ENCODE assay signal across 20 cellular contexts in the genomic region with DNA sequence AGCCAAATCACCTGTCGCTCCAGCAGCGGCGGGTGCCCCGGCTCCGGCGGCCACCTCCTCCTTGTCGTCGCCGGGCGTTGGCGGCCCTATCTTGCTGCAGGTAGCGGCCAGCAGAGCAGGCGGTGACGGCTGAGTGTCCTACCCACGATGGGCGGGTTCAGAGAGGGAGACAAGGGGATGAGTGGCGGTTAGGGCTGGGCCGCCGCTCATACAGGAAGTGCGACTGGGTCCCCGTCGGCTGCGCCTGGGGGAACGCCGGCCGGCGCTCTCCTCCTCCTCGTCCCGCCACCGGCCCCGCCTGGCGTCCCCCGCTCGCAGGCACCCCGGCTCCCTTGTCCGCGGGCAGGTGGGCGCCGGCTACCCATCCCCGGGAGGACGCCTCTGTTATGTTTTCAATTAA.
A peak's percentile ranks its signal among the peaks of the same experiment; 100 is the strongest.
DNase-seq lines count a peak whose midpoint lies in the region; ATAC-seq and TF ChIP-seq lines count a peak whose summit lies in the region.
"Had no signal": no experiment of that assay in that cellular context is flagged by ENCODE, and none has a peak within 500 bp of the region (broad histone marks: within the 10 kb centered on the region; RNA-seq: fewer than 3 reads in every experiment).

No MANE protein-coding gene starts in this region.

- H4K20me1 ChIP-seq in H9 (ENCODE audit: control insufficient read depth, insufficient read depth, insufficient read length) = no peaks in the 10 kb centered on the region

- H2BK20ac ChIP-seq in H9 (ENCODE audit: low read depth, low read length, poor library complexity, severe bottlenecking) = no peak overlapping the region

- H3K14ac ChIP-seq in H9 (ENCODE audit: insufficient read depth, low read length) = no peak overlapping the region

- no peaks in the 10 kb centered on the region for H3K9me3 ChIP-seq in H9 (ENCODE audit: control insufficient read depth, low read depth, low read length)

- no peak overlapping the region for H3K27ac ChIP-seq in H9 (ENCODE audit: insufficient read length, low read depth, low read length)

- no peak overlapping the region for H2BK15ac ChIP-seq in H9 (ENCODE audit: low read depth, low read length)

- no peak overlapping the region for H2BK120ac ChIP-seq in H9 (ENCODE audit: low read depth, low read length, poor library complexity, severe bottlenecking)

- no peaks in the 10 kb centered on the region for H3K79me1 ChIP-seq in H9 (ENCODE audit: insufficient read depth, low read depth, low read length, poor library complexity, severe bottlenecking)

- no peaks in the 10 kb centered on the region for H3K79me2 ChIP-seq in H9 (ENCODE audit: insufficient read depth, low read length)

- no peak overlapping the region for H3K23ac ChIP-seq in H9 (ENCODE audit: insufficient read length, low read depth, low read length)

- H3K9ac ChIP-seq in H9 (ENCODE audit: extremely low read depth, insufficient read length, low read length) = no peak overlapping the region

- H4K91ac ChIP-seq in H9 (ENCODE audit: insufficient read length, low read depth, low read length) = no peak overlapping the region

- no peak overlapping the region for H4K8ac ChIP-seq in H9 (replicated peaks; ENCODE audit: insufficient read length, low read depth, low read length)

- no peak overlapping the region for H3K4me2 ChIP-seq in H9 (ENCODE audit: insufficient read depth, insufficient read length, low read length)

- H3K4me1 Mint-ChIP-seq in H9 (peaks cover 5 to 8% of the 10 kb centered on the region in 2 experiments), chondrocyte (ENCODE audit: low read depth) (no peaks in the 10 kb centered on the region)
- H3K4me1 Mint-ChIP-seq: CD14-positive monocyte, IgD-negative memory B cell had no signal

- ATAC-seq in HG03432 (IDR thresholded peaks at IDR 0.05; ENCODE audit: unreplicated experiment) = no peak

- no peaks in the 10 kb centered on the region for H3K23me2 ChIP-seq in H9 (ENCODE audit: insufficient read length, low read depth, low read length, poor library complexity, severe bottlenecking)

- no peak overlapping the region for H4K5ac ChIP-seq in H9 (ENCODE audit: insufficient read length, low read depth, low read length)

- H3K4ac ChIP-seq in H9 (ENCODE audit: low read depth, low read length) = no peak overlapping the region

- WGBS in H9 (ENCODE audit: extremely low coverage, insufficient read length, low lambda C conversion rate) = no CpG with 5 or more reads among the region's 41 CpGs

- H2BK12ac ChIP-seq in H9 (ENCODE audit: insufficient read length, low read depth, low read length) = no peak overlapping the region

- TF ChIP-seq CTCF in H9 (conservative IDR thresholded peaks at IDR 0.05) (no peak), chondrocyte (IDR thresholded peaks at IDR 0.05) (no peak)

- peak; percentile 66 for DNase-seq in ELF-1 (ENCODE audit: low read depth, low spot score)
- peak; percentile 76 for DNase-seq in H9
- DNase-seq in chondrocyte (ENCODE audit: low spot score) = peak; percentile 86
- DNase-seq in posterior vena cava (ENCODE audit: low spot score) = peak; percentile 75
- DNase-seq in HCEC 1CT = no peak
- DNase-seq in G401 (ENCODE audit: low spot score) = no peak
- DNase-seq: ACHN, AML-193, COR-L47, DMS153, GOT3, Kasumi-1, MM.1S, NCI-H1092 treated with DMSO at 0.1 percent for 48 hours, NCI-H187, NCI-H748 treated with DMSO at 0.1 percent for 48 hours, RPMI8226 had no signal

- intact Hi-C loops in posterior vena cava (cut with DNase I) = no loop called here

- H3K9me3 Mint-ChIP-seq in H9 = no peaks in the 10 kb centered on the region
- H3K9me3 Mint-ChIP-seq in chondrocyte (ENCODE audit: low read depth) = no peaks in the 10 kb centered on the region

- no peak overlapping the region for H3K27ac Mint-ChIP-seq in H9
- H3K27ac Mint-ChIP-seq in chondrocyte (ENCODE audit: unreplicated experiment) = no peak overlapping the region
- H3K27ac Mint-ChIP-seq: CD14-positive monocyte, IgD-negative memory B cell had no signal

- in situ Hi-C loops in G401 (cut with HindIII; ENCODE audit: low sequenced_read_pairs) = no loop called here

- no peak overlapping the region for H2BK5ac ChIP-seq in H9 (ENCODE audit: insufficient read length, low read length)

- no peak overlapping the region for H3K56ac ChIP-seq in H9 (ENCODE audit: insufficient read length, low read depth, low read length)

- no peak overlapping the region for H2AK5ac ChIP-seq in H9 (ENCODE audit: insufficient read length, low read length)

- H3K36me3 Mint-ChIP-seq in H9 (ENCODE audit: insufficient read depth in 1 of 3, low read depth in 3 of 3) (peaks cover 0 to 6% (median 0%) of the 10 kb centered on the region in 3 experiments; a peak in 1 of 7 replicates), chondrocyte (ENCODE audit: low read depth) (no peaks in the 10 kb centered on the region)
- H3K36me3 Mint-ChIP-seq: CD14-positive monocyte, IgD-negative memory B cell had no signal

- H3K18ac ChIP-seq in H9 (ENCODE audit: insufficient read length, low read depth, low read length) = no peak overlapping the region

- no peak overlapping the region for H3T11ph ChIP-seq in H9 (ENCODE audit: low read length)

- H3K4me3 Mint-ChIP-seq in H9 (no peak overlapping the region), chondrocyte (ENCODE audit: unreplicated experiment) (no peak overlapping the region)
- H3K4me3 Mint-ChIP-seq: CD14-positive monocyte, IgD-negative memory B cell had no signal

- H3K27me3 ChIP-seq in H9 (ENCODE audit: insufficient read depth, low read length) = no peaks in the 10 kb centered on the region

- H3K4me1 ChIP-seq in H9 (ENCODE audit: insufficient read depth, low read length) = no peaks in the 10 kb centered on the region

- H3K27me3 Mint-ChIP-seq in H9 (ENCODE audit: low read depth) = no peaks in the 10 kb centered on the region
- H3K27me3 Mint-ChIP-seq in chondrocyte (ENCODE audit: low read depth) = no peaks in the 10 kb centered on the region
- H3K27me3 Mint-ChIP-seq: IgD-negative memory B cell had no signal

- no peak overlapping the region for H2AFZ ChIP-seq in H9 (ENCODE audit: low read length)

Comparison
In these comparisons a context has a peak if more than half of its experiments do, and no peak if none do; other contexts are left out.
1. DNase-seq: peak in ELF-1 (single experiment), H9 (single experiment), chondrocyte (single experiment) and posterior vena cava (single experiment); none in HCEC 1CT (single experiment) and G401 (single experiment).